Comparison of ENCODE assay signal across 1 cellular context in the genomic region with DNA sequence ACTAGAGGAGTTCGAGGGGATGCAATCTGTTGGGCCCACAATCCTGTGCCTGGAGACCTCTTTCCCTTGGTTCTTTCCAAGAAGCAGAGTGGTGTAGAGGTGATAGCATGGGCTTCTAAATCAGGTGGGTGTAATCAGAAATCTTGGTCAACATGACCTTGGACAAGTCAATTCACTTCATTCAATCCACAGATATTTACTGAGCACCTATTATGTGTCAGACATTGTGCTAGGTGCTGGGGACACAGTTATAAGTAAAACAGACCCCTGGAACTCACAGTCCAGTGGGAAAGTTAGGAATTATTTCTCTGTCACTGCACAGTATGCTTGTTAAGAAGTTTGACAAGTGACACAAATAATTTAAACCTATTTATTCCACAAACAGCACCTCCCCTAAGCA.
TF ChIP-seq lines count a peak whose summit lies in the region.

No MANE protein-coding gene starts in this region.

TF ChIP-seq in HCT116, 20 proteins besides CTCF, POLR2A, EP300 and RAD21:
- TF ChIP-seq EZH2phosphoT487 (IDR thresholded peaks at IDR 0.05; ENCODE audit: borderline replicate concordance) (no peak), CBX3 (IDR thresholded peaks at IDR 0.05; ENCODE audit: low read depth) (no peak), YY1 (IDR thresholded peaks at IDR 0.05; ENCODE audit: extremely low read depth, insufficient replicate concordance, low read depth, low read length) (no peak), EZH2 (IDR thresholded peaks at IDR 0.05) (no peak), SP1 (IDR thresholded peaks at IDR 0.05; ENCODE audit: low read depth) (no peak), JUND (IDR thresholded peaks at IDR 0.05) (no peak)
- TF ChIP-seq, protein P1, sequence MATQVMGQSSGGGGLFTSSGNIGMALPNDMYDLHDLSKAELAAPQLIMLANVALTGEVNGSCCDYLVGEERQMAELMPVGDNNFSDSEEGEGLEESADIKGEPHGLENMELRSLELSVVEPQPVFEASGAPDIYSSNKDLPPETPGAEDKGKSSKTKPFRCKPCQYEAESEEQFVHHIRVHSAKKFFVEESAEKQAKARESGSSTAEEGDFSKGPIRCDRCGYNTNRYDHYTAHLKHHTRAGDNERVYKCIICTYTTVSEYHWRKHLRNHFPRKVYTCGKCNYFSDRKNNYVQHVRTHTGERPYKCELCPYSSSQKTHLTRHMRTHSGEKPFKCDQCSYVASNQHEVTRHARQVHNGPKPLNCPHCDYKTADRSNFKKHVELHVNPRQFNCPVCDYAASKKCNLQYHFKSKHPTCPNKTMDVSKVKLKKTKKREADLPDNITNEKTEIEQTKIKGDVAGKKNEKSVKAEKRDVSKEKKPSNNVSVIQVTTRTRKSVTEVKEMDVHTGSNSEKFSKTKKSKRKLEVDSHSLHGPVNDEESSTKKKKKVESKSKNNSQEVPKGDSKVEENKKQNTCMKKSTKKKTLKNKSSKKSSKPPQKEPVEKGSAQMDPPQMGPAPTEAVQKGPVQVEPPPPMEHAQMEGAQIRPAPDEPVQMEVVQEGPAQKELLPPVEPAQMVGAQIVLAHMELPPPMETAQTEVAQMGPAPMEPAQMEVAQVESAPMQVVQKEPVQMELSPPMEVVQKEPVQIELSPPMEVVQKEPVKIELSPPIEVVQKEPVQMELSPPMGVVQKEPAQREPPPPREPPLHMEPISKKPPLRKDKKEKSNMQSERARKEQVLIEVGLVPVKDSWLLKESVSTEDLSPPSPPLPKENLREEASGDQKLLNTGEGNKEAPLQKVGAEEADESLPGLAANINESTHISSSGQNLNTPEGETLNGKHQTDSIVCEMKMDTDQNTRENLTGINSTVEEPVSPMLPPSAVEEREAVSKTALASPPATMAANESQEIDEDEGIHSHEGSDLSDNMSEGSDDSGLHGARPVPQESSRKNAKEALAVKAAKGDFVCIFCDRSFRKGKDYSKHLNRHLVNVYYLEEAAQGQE (IDR thresholded peaks at IDR 0.05; ENCODE audit: low read depth): no peak
- TF ChIP-seq, protein P2, sequence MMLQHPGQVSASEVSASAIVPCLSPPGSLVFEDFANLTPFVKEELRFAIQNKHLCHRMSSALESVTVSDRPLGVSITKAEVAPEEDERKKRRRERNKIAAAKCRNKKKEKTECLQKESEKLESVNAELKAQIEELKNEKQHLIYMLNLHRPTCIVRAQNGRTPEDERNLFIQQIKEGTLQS (IDR thresholded peaks at IDR 0.05): no peak
- TF ChIP-seq, protein P3, sequence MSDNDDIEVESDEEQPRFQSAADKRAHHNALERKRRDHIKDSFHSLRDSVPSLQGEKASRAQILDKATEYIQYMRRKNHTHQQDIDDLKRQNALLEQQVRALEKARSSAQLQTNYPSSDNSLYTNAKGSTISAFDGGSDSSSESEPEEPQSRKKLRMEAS (IDR thresholded peaks at IDR 0.05): no peak
